ENCODE assay signal across 8 cellular contexts in the genomic region with DNA sequence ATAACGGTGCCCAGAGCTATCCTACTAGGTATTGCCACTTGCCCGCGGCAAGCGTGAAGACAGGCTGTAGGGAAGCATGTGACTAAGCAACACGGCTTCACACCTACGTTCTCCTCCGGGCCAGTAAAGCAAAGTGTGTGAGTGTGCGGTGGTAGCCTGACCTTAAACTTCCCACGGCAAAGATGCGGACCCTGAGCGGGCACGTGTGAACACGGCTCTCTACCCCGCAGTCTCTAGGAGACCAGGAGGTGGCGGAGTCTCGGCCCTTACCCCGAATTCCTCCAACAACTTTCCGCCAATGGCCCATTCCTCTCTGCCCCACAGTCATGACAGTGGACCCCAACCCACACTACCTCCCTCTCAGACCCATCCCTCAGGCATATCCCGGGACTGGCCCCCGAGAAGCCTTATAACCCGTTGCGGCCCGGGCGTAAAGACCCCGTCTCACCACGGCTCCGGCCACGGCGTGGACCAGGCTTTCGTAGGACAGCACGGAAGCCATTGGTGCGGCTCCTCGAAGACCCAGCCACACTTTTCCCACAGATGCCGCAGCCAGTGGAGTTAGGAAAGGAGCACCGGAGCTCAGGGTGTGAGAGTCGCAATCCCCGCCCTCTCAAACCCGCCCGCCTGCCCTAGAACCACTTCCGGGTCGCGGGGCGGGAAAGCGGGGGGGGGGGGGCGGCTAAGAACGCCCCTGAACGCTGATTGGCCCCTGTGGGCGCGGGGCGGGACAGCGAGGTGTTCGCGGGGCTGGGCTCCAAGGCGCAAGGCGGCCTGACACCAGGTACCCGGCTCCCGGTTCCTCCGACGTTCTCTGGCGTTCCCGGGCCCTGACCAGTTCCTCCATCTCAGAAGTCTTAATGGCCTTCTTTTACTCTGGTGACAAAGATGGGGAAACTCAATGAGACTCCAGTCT. TPM values are rescaled to one million over a fixed set of nuclear protein-coding genes. Genes with fewer than 3 reads are reported as not detected.
DNase-seq lines count a peak whose midpoint lies in the region; TF ChIP-seq lines count a peak whose summit lies in the region.

A gene with protein sequence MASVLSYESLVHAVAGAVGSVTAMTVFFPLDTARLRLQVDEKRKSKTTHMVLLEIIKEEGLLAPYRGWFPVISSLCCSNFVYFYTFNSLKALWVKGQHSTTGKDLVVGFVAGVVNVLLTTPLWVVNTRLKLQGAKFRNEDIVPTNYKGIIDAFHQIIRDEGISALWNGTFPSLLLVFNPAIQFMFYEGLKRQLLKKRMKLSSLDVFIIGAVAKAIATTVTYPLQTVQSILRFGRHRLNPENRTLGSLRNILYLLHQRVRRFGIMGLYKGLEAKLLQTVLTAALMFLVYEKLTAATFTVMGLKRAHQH (minus strand): TSS at position 600 of the 916 bp plus-strand sequence. CDS start 98 bp downstream, at position 502.

- intact Hi-C loops in activated naive CD4-positive, alpha-beta T cell treated with anti-CD3 and anti-CD28 coated beads for 36 hours (cut with micrococcal nuclease), result loop anchor here (1.0 to 5.0 kb wide), 6 partner anchors 37 to 182 kb away; a partner anchor contains a TSS

- WGBS in H9 (ENCODE audit: extremely low coverage, insufficient read length, low lambda C conversion rate), result no CpG with 5 or more reads among the region's 61 CpGs

- no peak within 1 kb of the TSS for H3K4ac ChIP-seq in H9 (ENCODE audit: low read depth, low read length)

- H3K14ac ChIP-seq in H9 (ENCODE audit: insufficient read depth, low read length), result peak within 1 kb of the TSS; percentile 54

- no peak within 1 kb of the TSS for H2BK5ac ChIP-seq in H9 (ENCODE audit: insufficient read length, low read length)

- H3K56ac ChIP-seq in H9 (ENCODE audit: insufficient read length, low read depth, low read length), result no peak within 1 kb of the TSS

- peak within 1 kb of the TSS; percentile 94 for H2AFZ ChIP-seq in H9 (ENCODE audit: low read length)

- DNase-seq in EH (ENCODE audit: low read depth), result peak; percentile 84
- peak; percentile 95 for DNase-seq in H9
- DNase-seq in NAMALWA (ENCODE audit: low spot score), result peak; percentile 89
- no peak for DNase-seq in SK-N-MC (ENCODE audit: low read depth, low spot score)
- DNase-seq in activated naive CD4-positive, alpha-beta T cell treated with anti-CD3 and anti-CD28 coated beads for 36 hours, result peak; percentile 89
- no peak for DNase-seq in glomerular endothelial cell (ENCODE audit: extremely low read depth, low read depth, low spot score)
- DNase-seq in occipital lobe (lab: John Stamatoyannopoulos, UW), result peak; percentile 89
- DNase-seq in superior temporal gyrus (ENCODE audit: extremely low spot score), result peak; percentile 88

- peaks cover 0 to 12% (median 7%) of the 10 kb centered on the region in 3 experiments; a peak in 4 of 7 replicates for H3K36me3 Mint-ChIP-seq in H9 (ENCODE audit: insufficient read depth in 1 of 3, low read depth in 3 of 3)
- peaks cover 15% of the 10 kb centered on the region for H3K36me3 Mint-ChIP-seq in activated naive CD4-positive, alpha-beta T cell treated with anti-CD3 and anti-CD28 coated beads for 36 hours (ENCODE audit: low read depth)

- H3K23me2 ChIP-seq in H9 (ENCODE audit: insufficient read length, low read depth, low read length, poor library complexity, severe bottlenecking), result peaks cover 10% of the 10 kb centered on the region

- no peak within 1 kb of the TSS for H2BK120ac ChIP-seq in H9 (ENCODE audit: low read depth, low read length, poor library complexity, severe bottlenecking)

- no peaks in the 10 kb centered on the region for H4K20me1 ChIP-seq in H9 (ENCODE audit: control insufficient read depth, insufficient read depth, insufficient read length)

- peak within 1 kb of the TSS; percentile 74 for H3K18ac ChIP-seq in H9 (ENCODE audit: insufficient read length, low read depth, low read length)

- H3K27ac ChIP-seq in H9 (ENCODE audit: insufficient read length, low read depth, low read length) (no peak within 1 kb of the TSS), SK-N-MC (peak within 1 kb of the TSS; percentile 73)

- no peak within 1 kb of the TSS for H3K23ac ChIP-seq in H9 (ENCODE audit: insufficient read length, low read depth, low read length)

- no peaks in the 10 kb centered on the region for H3K9me3 Mint-ChIP-seq in H9
- H3K9me3 Mint-ChIP-seq in activated naive CD4-positive, alpha-beta T cell treated with anti-CD3 and anti-CD28 coated beads for 36 hours, result no peaks in the 10 kb centered on the region

- H4K8ac ChIP-seq in H9 (replicated peaks; ENCODE audit: insufficient read length, low read depth, low read length), result no peak within 1 kb of the TSS

- H2BK15ac ChIP-seq in H9 (ENCODE audit: low read depth, low read length), result no peak within 1 kb of the TSS; the same call in 1 of the 2 replicates

- H2AK5ac ChIP-seq in H9 (ENCODE audit: insufficient read length, low read length), result no peak within 1 kb of the TSS

- peaks cover 20% of the 10 kb centered on the region for H3K36me3 ChIP-seq in SK-N-MC (ENCODE audit: insufficient read depth, low read length)

- TF ChIP-seq CTCF in H9 (conservative IDR thresholded peaks at IDR 0.05), result peak; percentile 41; the same call in 2 of the 3 replicates

- no peak within 1 kb of the TSS for H4K91ac ChIP-seq in H9 (ENCODE audit: insufficient read length, low read depth, low read length)

- no peaks in the 10 kb centered on the region for H3K27me3 ChIP-seq in H9 (ENCODE audit: insufficient read depth, low read length)

- H3K4me3 ChIP-seq in SK-N-MC, result peak within 1 kb of the TSS; percentile 100

- H2BK20ac ChIP-seq in H9 (ENCODE audit: low read depth, low read length, poor library complexity, severe bottlenecking), result no peak within 1 kb of the TSS

- CTCF ChIA-PET in activated naive CD4-positive, alpha-beta T cell treated with anti-CD3 and anti-CD28 coated beads for 36 hours (lab: Charles Lee), result interaction anchor here (0.6 to 1.5 kb wide), 6 partner anchors 17 to 1470 kb away, joined by 3 to 9 read pairs (median 4); no protein-coding TSS in a partner anchor

- peaks cover 3% of the 10 kb centered on the region; the same call in 1 of the 2 replicates for H3K4me1 ChIP-seq in H9 (ENCODE audit: insufficient read depth, low read length)

- H3K9ac ChIP-seq in H9 (ENCODE audit: extremely low read depth, insufficient read length, low read length) (peak within 1 kb of the TSS; percentile 70), SK-N-MC (ENCODE audit: insufficient read length) (peak within 1 kb of the TSS; percentile 95)

- peak within 1 kb of the TSS; percentile 96 to 97 for H3K4me3 Mint-ChIP-seq in H9
- peak within 1 kb of the TSS; percentile 94 for H3K4me3 Mint-ChIP-seq in activated naive CD4-positive, alpha-beta T cell treated with anti-CD3 and anti-CD28 coated beads for 36 hours

- peaks cover 9% of the 10 kb centered on the region for H3K79me1 ChIP-seq in H9 (ENCODE audit: insufficient read depth, low read depth, low read length, poor library complexity, severe bottlenecking)

- H2BK12ac ChIP-seq in H9 (ENCODE audit: insufficient read length, low read depth, low read length), result no peak within 1 kb of the TSS

- no peaks in the 10 kb centered on the region for H3K9me3 ChIP-seq in H9 (ENCODE audit: control insufficient read depth, low read depth, low read length)
- H3K9me3 ChIP-seq in SK-N-MC (ENCODE audit: low read depth, low read length), result no peaks in the 10 kb centered on the region

- H3K4me2 ChIP-seq in H9 (ENCODE audit: insufficient read depth, insufficient read length, low read length), result peak within 1 kb of the TSS; percentile 87

- H3T11ph ChIP-seq in H9 (ENCODE audit: low read length), result no peak within 1 kb of the TSS

- H4K5ac ChIP-seq in H9 (ENCODE audit: insufficient read length, low read depth, low read length), result no peak within 1 kb of the TSS

- H3K27ac Mint-ChIP-seq in H9, result peak within 1 kb of the TSS; percentile 89 to 97 (median 91)
- H3K27ac Mint-ChIP-seq in activated naive CD4-positive, alpha-beta T cell treated with anti-CD3 and anti-CD28 coated beads for 36 hours, result peak within 1 kb of the TSS; percentile 83

- no peaks in the 10 kb centered on the region; the same call in 1 of the 2 replicates for H3K27me3 Mint-ChIP-seq in H9 (ENCODE audit: low read depth)
- no peaks in the 10 kb centered on the region for H3K27me3 Mint-ChIP-seq in activated naive CD4-positive, alpha-beta T cell treated with anti-CD3 and anti-CD28 coated beads for 36 hours (ENCODE audit: low read depth)

- H3K79me2 ChIP-seq in H9 (ENCODE audit: insufficient read depth, low read length), result peaks cover 13% of the 10 kb centered on the region; the same call in 1 of the 2 replicates

- H3K4me1 Mint-ChIP-seq in H9, result peaks cover 23% of the 10 kb centered on the region in 2 experiments
- peaks cover 34% of the 10 kb centered on the region for H3K4me1 Mint-ChIP-seq in activated naive CD4-positive, alpha-beta T cell treated with anti-CD3 and anti-CD28 coated beads for 36 hours (ENCODE audit: low read depth)

RNA-seq across cellular contexts. Expression of the gene that starts here (rescaled TPM):
- total RNA-seq in H9 (2021) (26.5 and 30.2 TPM in 2 replicates), glomerular endothelial cell (16.3 and 21.3 TPM in 2 replicates), occipital lobe (32.1 TPM)
- 10 to 100 TPM; 23.0 to 24.6 TPM for total RNA-seq in activated naive CD4-positive, alpha-beta T cell treated with anti-CD3 and anti-CD28 coated beads for 36 hours

Comparison
In these comparisons a context has a peak if more than half of its experiments do, and no peak if none do; other contexts are left out.
1. DNase-seq: peak in EH (single experiment), H9 (single experiment), NAMALWA (single experiment), activated naive CD4-positive, alpha-beta T cell treated with anti-CD3 and anti-CD28 coated beads for 36 hours (single experiment), occipital lobe (single experiment) and superior temporal gyrus (single experiment); none in SK-N-MC (single experiment) and glomerular endothelial cell (single experiment).